Comparison of ENCODE assay signal across 12 cellular contexts in the genomic region with DNA sequence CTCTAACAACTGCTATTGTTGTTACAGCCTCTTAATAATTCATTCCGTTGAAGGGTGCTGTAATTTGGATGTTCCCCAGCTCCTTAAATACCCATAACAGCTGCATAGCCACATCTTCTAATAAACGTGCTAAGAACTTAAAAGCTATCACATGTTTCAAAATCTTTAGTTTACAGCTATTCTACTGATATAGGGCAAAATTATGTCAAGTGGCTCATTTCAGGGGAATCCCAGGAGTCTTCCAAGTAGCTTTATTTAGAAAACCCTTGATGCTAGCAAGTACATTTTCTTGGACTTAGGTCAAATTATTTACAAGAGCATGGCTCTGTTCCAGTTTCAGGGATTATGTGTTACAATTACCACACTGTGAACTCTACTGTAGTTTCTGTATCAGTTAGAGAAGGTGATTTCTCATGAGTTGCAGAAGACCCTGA.
DNase-seq lines count a peak whose midpoint lies in the region; ATAC-seq and TF ChIP-seq lines count a peak whose summit lies in the region.
"Had no signal": no experiment of that assay in that cellular context is flagged by ENCODE, and none has a peak within 500 bp of the region (broad histone marks: within the 10 kb centered on the region; RNA-seq: fewer than 3 reads in every experiment).

No MANE protein-coding gene starts in this region.

- peaks cover 7 to 12% of the 10 kb centered on the region in 2 donors for H3K4me1 Mint-ChIP-seq in stimulated activated naive B cell treated with anti-CD40 and anti-IgM and Interleukin-4, amounts not matched to agents 10 μg/mL and 1 μg/mL and 100 μg/mL, for 72 hours
- peaks cover 12% of the 10 kb centered on the region for H3K4me1 Mint-ChIP-seq in stimulated activated memory B cell treated with anti-CD40 and anti-IgM and Interleukin-4, amounts not matched to agents 10 μg/mL and 1 μg/mL and 100 μg/mL, for 72 hours

- POLR2A ChIA-PET in A673 (lab: Charles Lee; ENCODE audit: low non-redundant PET) = no interaction called here

- no peak overlapping the region for H3K27ac ChIP-seq in A673 (ENCODE audit: low read depth, low read length, poor library complexity, severe bottlenecking)

- H3K36me3 Mint-ChIP-seq in stimulated activated naive B cell treated with anti-CD40 and anti-IgM and Interleukin-4, amounts not matched to agents 10 μg/mL and 1 μg/mL and 100 μg/mL, for 72 hours = no peaks in the 10 kb centered on the region
- H3K36me3 Mint-ChIP-seq in stimulated activated memory B cell treated with anti-CD40 and anti-IgM and Interleukin-4, amounts not matched to agents 10 μg/mL and 1 μg/mL and 100 μg/mL, for 72 hours = no peaks in the 10 kb centered on the region

- H3K9me3 ChIP-seq in A673 (ENCODE audit: low read depth, low read length, poor library complexity, severe bottlenecking) = no peaks in the 10 kb centered on the region

- H3K27me3 Mint-ChIP-seq in stimulated activated naive B cell treated with anti-CD40 and anti-IgM and Interleukin-4, amounts not matched to agents 10 μg/mL and 1 μg/mL and 100 μg/mL, for 72 hours = peaks cover 0 to 9% of the 10 kb centered on the region in 2 donors
- no peaks in the 10 kb centered on the region for H3K27me3 Mint-ChIP-seq in stimulated activated memory B cell treated with anti-CD40 and anti-IgM and Interleukin-4, amounts not matched to agents 10 μg/mL and 1 μg/mL and 100 μg/mL, for 72 hours
- H3K27me3 Mint-ChIP-seq: activated CD4-positive, alpha-beta memory T cell treated with anti-CD3 and anti-CD28 coated beads, Interleukin-2, amount 10 ng/mL, durations not matched to agents 7 days and 5 days had no signal

- no peaks in the 10 kb centered on the region for H3K9me3 Mint-ChIP-seq in stimulated activated naive B cell treated with anti-CD40 and anti-IgM and Interleukin-4, amounts not matched to agents 10 μg/mL and 1 μg/mL and 100 μg/mL, for 72 hours
- no peaks in the 10 kb centered on the region for H3K9me3 Mint-ChIP-seq in stimulated activated memory B cell treated with anti-CD40 and anti-IgM and Interleukin-4, amounts not matched to agents 10 μg/mL and 1 μg/mL and 100 μg/mL, for 72 hours
- H3K9me3 Mint-ChIP-seq: activated CD4-positive, alpha-beta memory T cell treated with anti-CD3 and anti-CD28 coated beads, Interleukin-2, amount 10 ng/mL, durations not matched to agents 7 days and 5 days had no signal

- no TSS peak for BruUV-seq in A673 (replicated peaks; lab: Mats Ljungman, UMichigan)

- CTCF ChIA-PET in A673 (lab: Charles Lee) = no interaction called here

- TF ChIP-seq CTCF in A673 (conservative IDR thresholded peaks at IDR 0.05; ENCODE audit: low read depth, low read length) = no peak
- TF ChIP-seq CTCF in cardiac fibroblast (IDR thresholded peaks at IDR 0.05; ENCODE audit: low read depth, low read length) = no peak

- H3K4me3 ChIP-seq in A673 (ENCODE audit: low read depth, low read length, poor library complexity, severe bottlenecking) (no peak overlapping the region), cardiac fibroblast (replicated peaks in 1 of 2; ENCODE audit: low read depth in 2 of 2, low read length in 2 of 2) (no peak overlapping the region)

- H3K4me3 Mint-ChIP-seq in stimulated activated naive B cell treated with anti-CD40 and anti-IgM and Interleukin-4, amounts not matched to agents 10 μg/mL and 1 μg/mL and 100 μg/mL, for 72 hours = no peak overlapping the region
- no peak overlapping the region for H3K4me3 Mint-ChIP-seq in stimulated activated memory B cell treated with anti-CD40 and anti-IgM and Interleukin-4, amounts not matched to agents 10 μg/mL and 1 μg/mL and 100 μg/mL, for 72 hours
- H3K4me3 Mint-ChIP-seq: activated CD4-positive, alpha-beta memory T cell treated with anti-CD3 and anti-CD28 coated beads, Interleukin-2, amount 10 ng/mL, durations not matched to agents 7 days and 5 days had no signal

- H3K36me3 ChIP-seq in A673 (ENCODE audit: insufficient read depth, low read length, poor library complexity, severe bottlenecking) = no peaks in the 10 kb centered on the region

- intact Hi-C loops in A673 (cut with micrococcal nuclease; ENCODE audit: unreplicated experiment) = loop anchor here (5.0 kb wide), 1 partner anchor 98 kb away; no protein-coding TSS in a partner anchor

- H3K27me3 ChIP-seq in A673 (replicated peaks; ENCODE audit: insufficient read depth, low read depth, low read length, poor library complexity) = peaks cover 29% of the 10 kb centered on the region

- H3K4me1 ChIP-seq in A673 (ENCODE audit: insufficient read depth, low read length, poor library complexity, severe bottlenecking) = peaks cover 32% of the 10 kb centered on the region

- DNase-seq in A673 (ENCODE audit: low spot score) = peak; percentile 88
- DNase-seq in NCI-H1092 treated with DMSO at 0.1 percent for 48 hours (lab: John Stamatoyannopoulos, UW) = peak; percentile 65
- peak; percentile 44 to 80 for DNase-seq in cardiac fibroblast (ENCODE audit: low read depth in 2 of 2)
- no peak for DNase-seq in DMS114 treated with DMSO at 0.1 percent for 48 hours (lab: John Stamatoyannopoulos, UW; ENCODE audit: unreplicated experiment)
- DNase-seq in stimulated activated naive B cell treated with anti-CD40 and anti-IgM and Interleukin-4, amounts not matched to agents 10 μg/mL and 1 μg/mL and 100 μg/mL, for 72 hours = no peak
- DNase-seq: activated CD4-positive, alpha-beta memory T cell treated with anti-CD3 and anti-CD28 coated beads, Interleukin-2, amount 10 ng/mL, durations not matched to agents 7 days and 5 days; effector CD4-positive, alpha-beta T cell; stimulated activated CD4-positive, alpha-beta T cell treated with anti-CD3 and anti-CD28 coated beads, Interleukin-1b, Interleukin-23, amount 100 ng/mL, for 48 hours had no signal

- no peak overlapping the region for H3K27ac Mint-ChIP-seq in stimulated activated naive B cell treated with anti-CD40 and anti-IgM and Interleukin-4, amounts not matched to agents 10 μg/mL and 1 μg/mL and 100 μg/mL, for 72 hours
- no peak overlapping the region for H3K27ac Mint-ChIP-seq in stimulated activated memory B cell treated with anti-CD40 and anti-IgM and Interleukin-4, amounts not matched to agents 10 μg/mL and 1 μg/mL and 100 μg/mL, for 72 hours
- H3K27ac Mint-ChIP-seq: activated CD4-positive, alpha-beta memory T cell treated with anti-CD3 and anti-CD28 coated beads, Interleukin-2, amount 10 ng/mL, durations not matched to agents 7 days and 5 days had no signal

- peak; percentile 43 for ATAC-seq in GM21529 (IDR thresholded peaks at IDR 0.05; ENCODE audit: unreplicated experiment)
- ATAC-seq in HG03442 (IDR thresholded peaks at IDR 0.05; ENCODE audit: unreplicated experiment) = no peak
- no peak for ATAC-seq in stimulated activated naive B cell treated with anti-CD40 and anti-IgM and Interleukin-4, amounts not matched to agents 10 μg/mL and 1 μg/mL and 100 μg/mL, for 72 hours (replicated peaks)
- no peak for ATAC-seq in stimulated activated memory B cell treated with anti-CD40 and anti-IgM and Interleukin-4, amounts not matched to agents 10 μg/mL and 1 μg/mL and 100 μg/mL, for 72 hours
- ATAC-seq: left lobe of liver had no signal

Comparison
In these comparisons a context has a peak if more than half of its experiments do, and no peak if none do; other contexts are left out.
1. DNase-seq: peak in A673 (single experiment), NCI-H1092 treated with DMSO at 0.1 percent for 48 hours (single experiment) and cardiac fibroblast (2 of 2); none in DMS114 treated with DMSO at 0.1 percent for 48 hours (single experiment) and stimulated activated naive B cell treated with anti-CD40 and anti-IgM and Interleukin-4, amounts not matched to agents 10 μg/mL and 1 μg/mL and 100 μg/mL, for 72 hours (single experiment).